Comparison of ENCODE assay signal across 17 cellular contexts in genomic region chr6:167125405-167125804, GRCh38. TPM values are rescaled to one million over a fixed set of nuclear protein-coding genes. Genes with fewer than 3 reads are reported as not detected.
"Had no signal": no experiment of that assay in that cellular context is flagged by ENCODE, and none has a peak within 500 bp of the region (broad histone marks: within the 10 kb centered on the region; RNA-seq: fewer than 3 reads in every experiment).

No MANE protein-coding gene starts in this region.

- H3K9me3 Mint-ChIP-seq: activated naive CD4-positive, alpha-beta T cell treated with anti-CD3 and anti-CD28 coated beads, Interleukin-2, amount 50 U/mL, for 24 hours; T-helper 2 cell treated with Interferon-gamma antibody and Interleukin-4, amounts not matched to agents 5 μg/mL and 100 μg/mL, for 36 hours had no signal

- ATAC-seq: activated CD4-positive, CD25-positive, alpha-beta regulatory T cell treated with anti-CD3 and anti-CD28 coated beads, Interleukin-2, amount 50 U/mL, for 24 hours; naive thymus-derived CD4-positive, alpha-beta T cell had no signal

- H3K27me3 Mint-ChIP-seq: activated naive CD4-positive, alpha-beta T cell treated with anti-CD3 and anti-CD28 coated beads, Interleukin-2, amount 50 U/mL, for 24 hours had no signal

- DNase-seq: activated CD4-positive, alpha-beta T cell treated with anti-CD3 and anti-CD28 coated beads, Interleukin-2, amount 50 U/mL, for 1 hour; activated effector memory CD4-positive, alpha-beta T cell treated with Interleukin-2 at 50 U/mL for 16 hours; activated T-cell treated with anti-CD3 and anti-CD28 coated beads, Interleukin-2, amount 50 U/mL, for 1 hour; adrenal gland; dorsolateral prefrontal cortex; islet precursor cell; midbrain; naive thymus-derived CD4-positive, alpha-beta T cell; sigmoid colon; stimulated activated CD4-positive, alpha-beta T cell treated with anti-CD3 and anti-CD28 coated beads, Interleukin-2, amount 100 ng/mL, for 24 hours; substantia nigra; transverse colon had no signal

- H3K27ac Mint-ChIP-seq: activated naive CD4-positive, alpha-beta T cell treated with anti-CD3 and anti-CD28 coated beads, Interleukin-2, amount 50 U/mL, for 24 hours; T-helper 2 cell treated with Interferon-gamma antibody and Interleukin-4, amounts not matched to agents 5 μg/mL and 100 μg/mL, for 36 hours had no signal

- H3K36me3 Mint-ChIP-seq: activated naive CD4-positive, alpha-beta T cell treated with anti-CD3 and anti-CD28 coated beads, Interleukin-2, amount 50 U/mL, for 24 hours; naive thymus-derived CD4-positive, alpha-beta T cell had no signal

- H3K4me3 Mint-ChIP-seq: activated naive CD4-positive, alpha-beta T cell treated with anti-CD3 and anti-CD28 coated beads, Interleukin-2, amount 50 U/mL, for 24 hours; naive thymus-derived CD4-positive, alpha-beta T cell; T-helper 2 cell treated with Interferon-gamma antibody and Interleukin-4, amounts not matched to agents 5 μg/mL and 100 μg/mL, for 36 hours had no signal

RNA-seq across cellular contexts. Expression of gene CCR6, which starts 2.5 kb away (rescaled TPM):
- total RNA-seq: adrenal gland, sigmoid colon had no signal

RNA-seq across cellular contexts. Expression of gene GPR31, which starts 32.4 kb away (rescaled TPM):
- total RNA-seq: adrenal gland; dorsolateral prefrontal cortex; hepatocyte; naive thymus-derived CD4-positive, alpha-beta T cell; sigmoid colon; transverse colon; vagina had no signal
